ENCODE assay signal across 1 cellular context in genomic region chr6:1703091-1703855, GRCh38.
TF ChIP-seq lines count a peak whose summit lies in the region.

No MANE protein-coding gene starts in this region.

TF ChIP-seq in IMR-90, 13 proteins besides CTCF, POLR2A, EP300 and RAD21:
- TF ChIP-seq NFE2L2 (IDR thresholded peaks at IDR 0.05; ENCODE audit: low read depth, low read length) (no peak), MAFK (IDR thresholded peaks at IDR 0.05; ENCODE audit: low read depth, low read length) (no peak), RCOR1 (IDR thresholded peaks at IDR 0.05; ENCODE audit: insufficient replicate concordance, low read length) (no peak), BHLHE40 (IDR thresholded peaks at IDR 0.05; ENCODE audit: low read depth, low read length) (no peak), CHD1 (IDR thresholded peaks at IDR 0.05; ENCODE audit: low read depth, low read length) (no peak), ELK1 (IDR thresholded peaks at IDR 0.05; ENCODE audit: borderline replicate concordance, low read depth, low read length) (no peak), CEBPB (IDR thresholded peaks at IDR 0.05; ENCODE audit: low read depth, low read length) (no peak), MAZ (IDR thresholded peaks at IDR 0.05; ENCODE audit: borderline replicate concordance, low read depth, low read length) (no peak), SMC3 (IDR thresholded peaks at IDR 0.05; ENCODE audit: low read depth, low read length) (no peak), FOS (IDR thresholded peaks at IDR 0.05; ENCODE audit: low read depth, low read length) (no peak)
- TF ChIP-seq, protein P1, sequence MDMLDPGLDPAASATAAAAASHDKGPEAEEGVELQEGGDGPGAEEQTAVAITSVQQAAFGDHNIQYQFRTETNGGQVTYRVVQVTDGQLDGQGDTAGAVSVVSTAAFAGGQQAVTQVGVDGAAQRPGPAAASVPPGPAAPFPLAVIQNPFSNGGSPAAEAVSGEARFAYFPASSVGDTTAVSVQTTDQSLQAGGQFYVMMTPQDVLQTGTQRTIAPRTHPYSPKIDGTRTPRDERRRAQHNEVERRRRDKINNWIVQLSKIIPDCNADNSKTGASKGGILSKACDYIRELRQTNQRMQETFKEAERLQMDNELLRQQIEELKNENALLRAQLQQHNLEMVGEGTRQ (IDR thresholded peaks at IDR 0.05; ENCODE audit: low read depth, low read length): no peak
